23 cellular contexts compared by ENCODE assay signal in genomic region chr1:182051938-182052337, GRCh38. TPM values are rescaled to one million over a fixed set of nuclear protein-coding genes. Genes with fewer than 3 reads are reported as not detected.
DNase-seq lines count a peak whose midpoint lies in the region; ATAC-seq and TF ChIP-seq lines count a peak whose summit lies in the region.
"Had no signal": no experiment of that assay in that cellular context is flagged by ENCODE, and none has a peak within 500 bp of the region (broad histone marks: within the 10 kb centered on the region; RNA-seq: fewer than 3 reads in every experiment).

No MANE protein-coding gene starts in this region.

- no peak overlapping the region for H3K27ac Mint-ChIP-seq in chondrocyte (ENCODE audit: unreplicated experiment)
- H3K27ac Mint-ChIP-seq: activated CD4-positive, alpha-beta T cell treated with anti-CD3 and anti-CD28 coated beads, Interleukin-2, amount 10 ng/mL, durations not matched to agents 7 days and 5 days; activated naive CD4-positive, alpha-beta T cell treated with anti-CD3 and anti-CD28 coated beads, Interleukin-2, amount 10 ng/mL, durations not matched to agents 7 days and 5 days; T-helper 2 cell treated with Interferon-gamma antibody and Interleukin-4, amounts not matched to agents 5 μg/mL and 100 μg/mL, for 36 hours had no signal

- peak; percentile 23 for TF ChIP-seq CTCF in chondrocyte (IDR thresholded peaks at IDR 0.05)

- ATAC-seq in GM21360 (IDR thresholded peaks at IDR 0.05; ENCODE audit: unreplicated experiment): no peak
- ATAC-seq: HCT116, heart right ventricle, HepG2, left colon had no signal

- no peaks in the 10 kb centered on the region for H3K27me3 Mint-ChIP-seq in chondrocyte (ENCODE audit: low read depth)

- no peaks in the 10 kb centered on the region for H3K36me3 Mint-ChIP-seq in chondrocyte (ENCODE audit: low read depth)
- H3K36me3 Mint-ChIP-seq: activated naive CD4-positive, alpha-beta T cell treated with anti-CD3 and anti-CD28 coated beads, Interleukin-2, amount 10 ng/mL, durations not matched to agents 7 days and 5 days had no signal

- H3K4me1 Mint-ChIP-seq in chondrocyte (ENCODE audit: low read depth): no peaks in the 10 kb centered on the region

- DNase-seq in Kasumi-1 (lab: John Stamatoyannopoulos, UW) (peak; percentile 8 to 19), NCI-H1694 treated with DMSO at 0.1 percent for 48 hours (lab: John Stamatoyannopoulos, UW) (peak; percentile 19), chondrocyte (ENCODE audit: low spot score) (no peak), putamen (ENCODE audit: low spot score) (peak; percentile 48), NCI-H2029 treated with DMSO at 0.1 percent for 48 hours (lab: John Stamatoyannopoulos, UW) (no peak), HPDE6-E6E7 (ENCODE audit: extremely low spot score) (no peak)
- DNase-seq: activated CD4-positive, alpha-beta T cell treated with anti-CD3 and anti-CD28 coated beads, Interleukin-2, amount 10 ng/mL, durations not matched to agents 7 days and 5 days; activated naive CD4-positive, alpha-beta T cell treated with anti-CD3 and anti-CD28 coated beads, Interleukin-2, amount 10 ng/mL, durations not matched to agents 7 days and 5 days; Calu3; dermis blood vessel endothelial cell; heart right ventricle; left colon; mesenchymal stem cell; NCI-H1417 treated with DMSO at 0.1 percent for 48 hours; NCI-H510A treated with DMSO at 0.1 percent for 48 hours; small intestine; uterus had no signal

- H3K4me3 Mint-ChIP-seq in chondrocyte (ENCODE audit: unreplicated experiment): no peak overlapping the region
- H3K4me3 Mint-ChIP-seq: activated CD4-positive, alpha-beta T cell treated with anti-CD3 and anti-CD28 coated beads, Interleukin-2, amount 10 ng/mL, durations not matched to agents 7 days and 5 days; activated naive CD4-positive, alpha-beta T cell treated with anti-CD3 and anti-CD28 coated beads, Interleukin-2, amount 10 ng/mL, durations not matched to agents 7 days and 5 days; T-helper 2 cell treated with Interferon-gamma antibody and Interleukin-4, amounts not matched to agents 5 μg/mL and 100 μg/mL, for 36 hours had no signal

- H3K9me3 Mint-ChIP-seq in chondrocyte (ENCODE audit: low read depth): peaks cover under 1% of the 10 kb centered on the region
- H3K9me3 Mint-ChIP-seq: activated naive CD4-positive, alpha-beta T cell treated with anti-CD3 and anti-CD28 coated beads, Interleukin-2, amount 10 ng/mL, durations not matched to agents 7 days and 5 days had no signal

RNA-seq across cellular contexts. Expression of gene ZNF648, which starts 9.6 kb away (rescaled TPM):
- not detected in 3 replicates for total RNA-seq in chondrocyte
- total RNA-seq: activated CD4-positive, alpha-beta T cell treated with anti-CD3 and anti-CD28 coated beads, Interleukin-2, amount 10 ng/mL, durations not matched to agents 7 days and 5 days; Calu3; dermis blood vessel endothelial cell; fibroblast of villous mesenchyme; left colon; myocyte had no signal

Comparison
In these comparisons a context has a peak if more than half of its experiments do, and no peak if none do; other contexts are left out.
1. DNase-seq: peak in Kasumi-1 (2 of 2), NCI-H1694 treated with DMSO at 0.1 percent for 48 hours (single experiment) and putamen (single experiment); none in chondrocyte (single experiment), NCI-H2029 treated with DMSO at 0.1 percent for 48 hours (single experiment) and HPDE6-E6E7 (single experiment).